In genomic region chr17:50722746-50723145, GRCh38 we compare ENCODE assay signal across 13 cellular contexts. TPM values are rescaled to one million over a fixed set of nuclear protein-coding genes. Genes with fewer than 3 reads are reported as not detected.
DNase-seq lines count a peak whose midpoint lies in the region; ATAC-seq and TF ChIP-seq lines count a peak whose summit lies in the region.
"Had no signal": no experiment of that assay in that cellular context is flagged by ENCODE, and none has a peak within 500 bp of the region (broad histone marks: within the 10 kb centered on the region; RNA-seq: fewer than 3 reads in every experiment).

No MANE protein-coding gene starts in this region.

- CTCF ChIA-PET in HEK293T (lab: Yijun Ruan, JAX), result no interaction called here

- peak overlapping the region; percentile 11 for H3K27ac Mint-ChIP-seq in activated naive CD8-positive, alpha-beta T cell
- H3K27ac Mint-ChIP-seq in memory B cell, result peak overlapping the region; percentile 33

- H3K9me3 Mint-ChIP-seq in activated naive CD8-positive, alpha-beta T cell (ENCODE audit: low read depth), result no peaks in the 10 kb centered on the region
- H3K9me3 Mint-ChIP-seq in memory B cell, result no peaks in the 10 kb centered on the region

- no peak for ATAC-seq in memory B cell (ENCODE audit: low read depth)
- ATAC-seq in HG03378 (IDR thresholded peaks at IDR 0.05; ENCODE audit: unreplicated experiment), result no peak

- H3K27me3 Mint-ChIP-seq in activated naive CD8-positive, alpha-beta T cell, result no peaks in the 10 kb centered on the region
- no peaks in the 10 kb centered on the region for H3K27me3 Mint-ChIP-seq in memory B cell

- POLR2A ChIA-PET in HEK293T (lab: Yijun Ruan, JAX), result no interaction called here

- H3K4me3 ChIP-seq in BE2C (ENCODE audit: low read depth, low read length), result peak overlapping the region; percentile 25
- peak overlapping the region; percentile 88 for H3K4me3 ChIP-seq in HFF-Myc (replicated peaks; ENCODE audit: low read depth, low read length)
- H3K4me3 ChIP-seq: thyroid gland had no signal

- TF ChIP-seq CTCF in BE2C (IDR thresholded peaks at IDR 0.05; ENCODE audit: low read depth, low read length) (no peak), HFF-Myc (IDR thresholded peaks at IDR 0.05; ENCODE audit: low read depth, low read length, missing control alignments) (no peak)

- peaks cover 51% of the 10 kb centered on the region for H3K4me1 Mint-ChIP-seq in activated naive CD8-positive, alpha-beta T cell (ENCODE audit: low read depth)
- peaks cover 37% of the 10 kb centered on the region for H3K4me1 Mint-ChIP-seq in memory B cell

- H3K27me3 ChIP-seq in BE2C, result no peaks in the 10 kb centered on the region
- H3K27me3 ChIP-seq: thyroid gland had no signal

- H3K36me3 Mint-ChIP-seq in activated naive CD8-positive, alpha-beta T cell, result peaks cover 12% of the 10 kb centered on the region
- H3K36me3 Mint-ChIP-seq in memory B cell, result peaks cover 5% of the 10 kb centered on the region

- H3K36me3 ChIP-seq in BE2C, result peaks cover 19% of the 10 kb centered on the region
- H3K36me3 ChIP-seq: thyroid gland had no signal

- DNase-seq in BE2C (no peak), HFF-Myc (ENCODE audit: extremely low read depth, low read depth) (no peak), memory B cell (ENCODE audit: low spot score in 2 of 2) (no peak), hypothalamus (lab: John Stamatoyannopoulos, UW) (no peak), retina (no peak), HEK293T (ENCODE audit: extremely low spot score) (no peak)
- DNase-seq: activated CD4-positive, alpha-beta T cell treated with anti-CD3 and anti-CD28 coated beads for 4 hours; DMS153; head of caudate nucleus; NCI-H1436 treated with DMSO at 0.1 percent for 48 hours; thyroid gland had no signal

- peak overlapping the region; percentile 89 for H3K4me3 Mint-ChIP-seq in activated naive CD8-positive, alpha-beta T cell
- no peak overlapping the region for H3K4me3 Mint-ChIP-seq in memory B cell

- H3K9me3 ChIP-seq in BE2C, result no peaks in the 10 kb centered on the region
- H3K9me3 ChIP-seq: thyroid gland had no signal

- H3K4me1 ChIP-seq in BE2C, result peaks cover 6% of the 10 kb centered on the region

TF ChIP-seq in HEK293T, 16 proteins besides CTCF, POLR2A, EP300 and RAD21:
- TF ChIP-seq ZNF384 (IDR thresholded peaks at IDR 0.05) (no peak), SUZ12 (IDR thresholded peaks at IDR 0.05) (no peak), HDGF (IDR thresholded peaks at IDR 0.05; ENCODE audit: borderline replicate concordance) (no peak), CTBP1 (IDR thresholded peaks at IDR 0.05; ENCODE audit: borderline replicate concordance) (no peak), PKNOX1 (IDR thresholded peaks at IDR 0.05) (no peak), TARDBP (IDR thresholded peaks at IDR 0.05) (no peak), ELF4 (IDR thresholded peaks at IDR 0.05) (no peak), LEF1 (IDR thresholded peaks at IDR 0.05; ENCODE audit: borderline replicate concordance) (no peak), FOXK2 (IDR thresholded peaks at IDR 0.05) (no peak), SP1 (IDR thresholded peaks at IDR 0.05) (no peak), L3MBTL2 (conservative IDR thresholded peaks at IDR 0.05) (no peak), ARNT (IDR thresholded peaks at IDR 0.05) (no peak), FOXA1 (IDR thresholded peaks at IDR 0.05) (no peak), BHLHE40 (IDR thresholded peaks at IDR 0.05; ENCODE audit: borderline replicate concordance) (no peak)

RNA-seq across cellular contexts. Expression of gene LUC7L3, which starts 3.3 kb away (rescaled TPM):
- polyA plus RNA-seq in BE2C (2012; ENCODE audit: insufficient read depth, insufficient read length, low read depth), result 137 TPM

RNA-seq across cellular contexts. Expression of gene ANKRD40, which starts 15.0 kb away (rescaled TPM):
- 32.3 TPM for polyA plus RNA-seq in BE2C (2012; ENCODE audit: insufficient read depth, insufficient read length, low read depth)

RNA-seq across cellular contexts. Expression of gene ANKRD40CL, which starts 44.6 kb away (rescaled TPM):
- polyA plus RNA-seq in BE2C (2012; ENCODE audit: insufficient read depth, insufficient read length, low read depth), result not detected
